In the genomic region with DNA sequence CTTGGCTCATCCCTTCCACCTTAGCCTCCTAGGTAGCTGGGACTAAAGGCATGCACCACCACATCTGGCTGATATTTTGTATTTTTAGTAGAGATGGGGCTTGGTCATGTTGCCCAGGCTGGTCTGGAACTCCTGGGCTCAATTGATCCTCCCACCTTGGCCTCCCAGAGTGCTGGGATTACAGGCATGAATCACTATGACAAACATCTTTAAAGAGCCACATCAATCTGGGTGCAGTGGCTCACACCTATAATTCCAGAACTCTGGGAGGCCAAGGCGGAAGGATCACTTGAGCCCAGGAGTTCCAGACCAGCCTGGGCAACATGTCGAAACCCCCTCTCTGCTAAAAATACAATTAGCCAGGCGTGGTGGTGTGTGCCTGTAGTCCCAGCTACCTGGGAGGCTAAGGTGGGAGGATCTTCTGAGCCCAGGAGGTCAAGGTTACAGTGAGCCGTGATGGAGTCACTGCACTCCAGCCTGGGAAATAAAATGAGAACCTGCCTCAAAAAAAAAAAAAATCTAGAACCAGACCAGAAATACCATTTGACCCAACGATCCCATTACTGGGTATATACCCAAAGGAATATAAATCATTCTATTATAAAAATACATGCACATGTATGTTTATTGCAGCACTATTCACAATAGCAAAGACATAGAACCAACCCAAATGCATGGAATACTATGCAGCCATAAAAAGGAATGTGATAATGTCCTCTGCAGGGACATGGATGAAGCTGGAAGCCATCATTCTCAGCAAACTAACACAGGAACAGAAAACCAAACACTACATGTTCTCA, we compare ENCODE assay signal across 6 cellular contexts. TPM values are rescaled to one million over a fixed set of nuclear protein-coding genes. Genes with fewer than 3 reads are reported as not detected.
"Had no signal": no experiment of that assay in that cellular context is flagged by ENCODE, and none has a peak within 500 bp of the region (broad histone marks: within the 10 kb centered on the region; RNA-seq: fewer than 3 reads in every experiment).

No MANE protein-coding gene starts in this region.

RNA-seq across cellular contexts. Expression of a gene that starts 2.5 kb away (rescaled TPM):
- total RNA-seq: T-helper 1 cell treated with Interleukin-12 subunit alpha and Interleukin-12 subunit beta and Interleukin-4 antibody, amounts not matched to agents 30 ng/mL and 1 ng/mL, for 36 hours had no signal

RNA-seq across cellular contexts. Expression of a gene that starts 8.3 kb away (rescaled TPM):
- total RNA-seq: esophagus squamous epithelium; fibroblast of villous mesenchyme; left ventricle myocardium inferior; natural killer cell; T-helper 1 cell treated with Interleukin-12 subunit alpha and Interleukin-12 subunit beta and Interleukin-4 antibody, amounts not matched to agents 30 ng/mL and 1 ng/mL, for 36 hours had no signal
- polyA plus RNA-seq: keratinocyte had no signal
